ENCODE assay signal across 21 cellular contexts in the genomic region with DNA sequence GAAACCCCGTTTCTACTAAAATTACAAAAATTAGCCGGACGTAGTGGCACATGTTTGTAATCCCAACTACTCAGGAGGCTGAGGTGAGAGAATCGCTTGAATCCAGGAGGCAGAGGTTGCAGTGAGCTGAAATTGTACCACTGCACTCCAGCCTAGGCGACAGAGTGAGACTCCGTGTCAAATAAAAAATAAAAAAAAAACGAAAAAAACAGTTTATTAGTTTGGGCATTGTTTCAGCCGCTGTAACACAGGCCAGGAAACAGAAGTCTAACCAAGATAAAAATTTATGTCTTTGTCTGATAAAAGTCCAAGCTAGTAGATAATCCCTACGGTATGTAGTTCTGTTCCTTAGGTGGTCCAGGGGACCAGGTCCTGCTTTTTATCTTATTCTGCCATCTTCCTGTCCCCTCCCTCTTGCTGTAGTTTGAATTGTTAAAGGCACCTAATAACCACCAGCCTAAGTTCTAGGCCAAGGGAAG. TPM values are rescaled to one million over a fixed set of nuclear protein-coding genes. Genes with fewer than 3 reads are reported as not detected.
DNase-seq lines count a peak whose midpoint lies in the region; TF ChIP-seq lines count a peak whose summit lies in the region.
"Had no signal": no experiment of that assay in that cellular context is flagged by ENCODE, and none has a peak within 500 bp of the region (broad histone marks: within the 10 kb centered on the region; RNA-seq: fewer than 3 reads in every experiment).

No MANE protein-coding gene starts in this region.

- 0 out of 2 replicates have a peak overlapping the region, but pooled peaks have one; percentile 10 for H2AFZ ChIP-seq in Loucy (ENCODE audit: low read length)

- H3K27me3 Mint-ChIP-seq in endodermal cell (ENCODE audit: insufficient read depth): no peaks in the 10 kb centered on the region
- H3K27me3 Mint-ChIP-seq: CD4-positive, CD25-positive, alpha-beta regulatory T cell had no signal

- H3K27ac ChIP-seq in mesodermal cell (ENCODE audit: low read depth, low read length, severe bottlenecking): peak overlapping the region; percentile 36
- H3K27ac ChIP-seq in endodermal cell (ENCODE audit: low read depth, low read length): no peak overlapping the region
- H3K27ac ChIP-seq: esophagus muscularis mucosa, RWPE1 had no signal

- peaks cover 26% of the 10 kb centered on the region; the same call in 1 of the 2 replicates for H3K79me2 ChIP-seq in Loucy (ENCODE audit: insufficient read depth, low read length)

- peak overlapping the region; percentile 64 for H3K4me2 ChIP-seq in Loucy (ENCODE audit: low read depth, low read length, poor library complexity, severe bottlenecking)

- WGBS in mesodermal cell (ENCODE audit: insufficient coverage in 2 of 2), 2 experiments: 82 to 90% methylated on average over 4 to 7 of the region's 9 CpGs
- 81 to 85% methylated on average over 6 to 9 of the region's 9 CpGs for WGBS in endodermal cell (ENCODE audit: insufficient coverage in 1 of 2, insufficient read length in 1 of 2), 2 experiments

- H3K9ac ChIP-seq in Loucy (ENCODE audit: low read depth, low read length, poor library complexity, severe bottlenecking) (peak overlapping the region; percentile 69), endodermal cell (ENCODE audit: extremely low read depth, low read length, poor library complexity, severe bottlenecking) (no peak overlapping the region)

- no peak overlapping the region for H3K4me3 Mint-ChIP-seq in endodermal cell
- H3K4me3 Mint-ChIP-seq: activated CD8-positive, alpha-beta T cell treated with anti-CD3 and anti-CD28 coated beads, Interleukin-2, amount 10 ng/mL, durations not matched to agents 7 days and 5 days; CD4-positive, CD25-positive, alpha-beta regulatory T cell; T-helper 2 cell treated with Interferon-gamma antibody and Interleukin-4, amounts not matched to agents 5 μg/mL and 100 μg/mL, for 36 hours had no signal

- no peaks in the 10 kb centered on the region for H3K9me2 ChIP-seq in Loucy (replicated peaks; ENCODE audit: low read depth, low read length)

- H3K27me3 ChIP-seq in Loucy (ENCODE audit: insufficient read depth, low read length, poor library complexity, severe bottlenecking) (no peaks in the 10 kb centered on the region), endodermal cell (ENCODE audit: control insufficient read depth, insufficient read depth, low read length, poor library complexity, severe bottlenecking) (no peaks in the 10 kb centered on the region)
- H3K27me3 ChIP-seq: adrenal gland, esophagus muscularis mucosa had no signal

- H3K36me3 ChIP-seq in Loucy (ENCODE audit: insufficient read depth, low read length) (no peaks in the 10 kb centered on the region), mesodermal cell (ENCODE audit: control insufficient read depth, insufficient read depth, low read length) (peaks cover 8% of the 10 kb centered on the region), endodermal cell (ENCODE audit: control insufficient read depth, insufficient read depth, low read length) (peaks cover 12% of the 10 kb centered on the region)
- H3K36me3 ChIP-seq: adrenal gland, esophagus muscularis mucosa had no signal

- no peaks in the 10 kb centered on the region for H3K9me3 Mint-ChIP-seq in endodermal cell
- H3K9me3 Mint-ChIP-seq: CD4-positive, CD25-positive, alpha-beta regulatory T cell; T-helper 2 cell treated with Interferon-gamma antibody and Interleukin-4, amounts not matched to agents 5 μg/mL and 100 μg/mL, for 36 hours had no signal

- peak; percentile 67 for DNase-seq in CMK (ENCODE audit: low read depth)
- peak; percentile 65 to 90 for DNase-seq in dermis microvascular lymphatic vessel endothelial cell (ENCODE audit: low read depth in 2 of 2)
- no peak for DNase-seq in cerebellar nuclear complex (lab: John Stamatoyannopoulos, UW)
- no peak for DNase-seq in NCI-H2107 (lab: John Stamatoyannopoulos, UW)
- DNase-seq in endodermal cell: no peak
- DNase-seq: activated CD8-positive, alpha-beta T cell treated with anti-CD3 and anti-CD28 coated beads, Interleukin-2, amount 10 ng/mL, durations not matched to agents 7 days and 5 days; activated naive CD4-positive, alpha-beta T cell; adrenal gland; CD4-positive, CD25-positive, alpha-beta regulatory T cell; DMS 273 treated with DMSO at 0.1 percent for 48 hours; midbrain; NCI-H1436 treated with DMSO at 0.1 percent for 48 hours; NCI-H2171; NCI-H526 treated with DMSO at 0.1 percent for 48 hours; stimulated activated CD4-positive, alpha-beta T cell treated with anti-CD3 and anti-CD28 coated beads, Interleukin-1b, Interleukin-23, amount 100 ng/mL, for 48 hours; substantia nigra had no signal

- H3K4me3 ChIP-seq in Loucy (ENCODE audit: low read length, poor library complexity, severe bottlenecking) (peak overlapping the region; percentile 57), mesodermal cell (ENCODE audit: extremely low read depth, insufficient read depth, low read length, poor library complexity, severe bottlenecking) (no peak overlapping the region), endodermal cell (ENCODE audit: low read length) (no peak overlapping the region)
- H3K4me3 ChIP-seq: adrenal gland, esophagus muscularis mucosa had no signal

- H3K4me1 Mint-ChIP-seq in endodermal cell: no peaks in the 10 kb centered on the region

- H3K4me1 ChIP-seq in Loucy (ENCODE audit: insufficient read depth, low read length, poor library complexity, severe bottlenecking) (peaks cover 36% of the 10 kb centered on the region), mesodermal cell (ENCODE audit: control insufficient read depth, insufficient read depth, low read length, poor library complexity, severe bottlenecking) (peaks cover 4% of the 10 kb centered on the region), endodermal cell (ENCODE audit: control insufficient read depth, insufficient read depth, low read length) (no peaks in the 10 kb centered on the region)

- peaks cover 20% of the 10 kb centered on the region for H3F3A ChIP-seq in Loucy (ENCODE audit: low read depth)

- H3K36me3 Mint-ChIP-seq in endodermal cell (ENCODE audit: low read depth): peaks cover 14% of the 10 kb centered on the region

- TF ChIP-seq CTCF in Loucy (conservative IDR thresholded peaks at IDR 0.05; ENCODE audit: low read length): no peak
- no peak for TF ChIP-seq CTCF in endodermal cell (conservative IDR thresholded peaks at IDR 0.05)

- H3K9me3 ChIP-seq in Loucy (ENCODE audit: insufficient read depth, low read depth, low read length) (no peaks in the 10 kb centered on the region), mesodermal cell (ENCODE audit: control insufficient read depth, low read length) (no peaks in the 10 kb centered on the region), endodermal cell (ENCODE audit: control insufficient read depth, low read length) (no peaks in the 10 kb centered on the region)
- H3K9me3 ChIP-seq: adrenal gland, esophagus muscularis mucosa had no signal

- H3K27ac Mint-ChIP-seq in endodermal cell: no peak overlapping the region
- H3K27ac Mint-ChIP-seq: activated CD8-positive, alpha-beta T cell treated with anti-CD3 and anti-CD28 coated beads, Interleukin-2, amount 10 ng/mL, durations not matched to agents 7 days and 5 days; CD4-positive, CD25-positive, alpha-beta regulatory T cell; T-helper 2 cell treated with Interferon-gamma antibody and Interleukin-4, amounts not matched to agents 5 μg/mL and 100 μg/mL, for 36 hours had no signal

- H4K20me1 ChIP-seq in Loucy (ENCODE audit: insufficient read depth, low read length, poor library complexity, severe bottlenecking): no peaks in the 10 kb centered on the region

RNA-seq across cellular contexts. Expression of gene USO1, which starts 21.4 kb away (rescaled TPM):
- total RNA-seq in dermis microvascular lymphatic vessel endothelial cell (66.4 and 68.9 TPM in 2 replicates), endodermal cell (10 to 100 TPM; 74.5 to 75.1 TPM)
- polyA plus RNA-seq in mesodermal cell (2013, experiment 1 of 2): 78.9 TPM
- polyA plus RNA-seq in mesodermal cell (2013, experiment 2 of 2): 94.5 TPM
- 63.9 TPM for polyA plus RNA-seq in endodermal cell (2013, experiment 1 of 2)
- polyA plus RNA-seq in endodermal cell (2013, experiment 2 of 2): 57.4 TPM

Comparison
In these comparisons a context has a peak if more than half of its experiments do, and no peak if none do; other contexts are left out.
1. DNase-seq: peak in CMK (single experiment) and dermis microvascular lymphatic vessel endothelial cell (2 of 2); none in cerebellar nuclear complex (0 of 2), NCI-H2107 (single experiment) and endodermal cell (single experiment).